1 cellular context compared by ENCODE assay signal in the genomic region with DNA sequence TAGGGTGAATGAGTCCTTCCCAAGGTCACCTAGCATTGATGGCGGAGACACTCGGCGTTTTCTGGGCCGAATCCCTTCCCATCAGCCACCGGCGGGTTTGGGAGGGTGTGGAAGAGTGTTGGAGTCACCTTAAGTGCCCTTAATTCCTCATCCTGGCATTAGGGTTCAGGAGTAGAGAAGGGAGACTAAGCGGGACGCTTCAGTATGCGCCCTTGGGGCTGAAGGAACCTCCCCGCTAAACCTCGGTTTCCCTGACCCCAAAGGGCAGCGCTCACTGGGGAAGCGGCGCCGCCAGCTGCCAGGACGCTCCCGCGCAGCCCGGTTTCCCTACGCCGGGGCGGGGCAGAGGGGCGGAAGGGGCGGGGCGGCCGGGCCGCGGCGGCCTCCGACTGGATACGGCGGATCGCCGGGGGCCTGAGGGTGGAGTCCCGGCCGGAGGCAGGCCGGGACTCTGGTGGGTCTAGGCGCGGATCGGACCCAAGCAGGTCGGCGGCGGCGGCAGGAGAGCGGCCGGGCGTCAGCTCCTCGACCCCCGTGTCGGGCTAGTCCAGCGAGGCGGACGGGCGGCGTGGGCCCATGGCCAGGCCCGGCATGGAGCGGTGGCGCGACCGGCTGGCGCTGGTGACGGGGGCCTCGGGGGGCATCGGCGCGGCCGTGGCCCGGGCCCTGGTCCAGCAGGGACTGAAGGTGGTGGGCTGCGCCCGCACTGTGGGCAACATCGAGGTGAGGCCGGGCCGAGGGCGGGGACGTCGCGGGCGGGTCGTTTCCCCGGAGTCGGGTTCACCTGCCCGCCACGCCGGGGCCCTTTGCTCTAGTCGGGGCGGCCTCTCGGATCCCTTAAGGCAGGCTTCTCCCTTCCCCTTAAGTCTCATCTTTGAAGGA.
TF ChIP-seq lines count a peak whose summit lies in the region.

A gene with protein sequence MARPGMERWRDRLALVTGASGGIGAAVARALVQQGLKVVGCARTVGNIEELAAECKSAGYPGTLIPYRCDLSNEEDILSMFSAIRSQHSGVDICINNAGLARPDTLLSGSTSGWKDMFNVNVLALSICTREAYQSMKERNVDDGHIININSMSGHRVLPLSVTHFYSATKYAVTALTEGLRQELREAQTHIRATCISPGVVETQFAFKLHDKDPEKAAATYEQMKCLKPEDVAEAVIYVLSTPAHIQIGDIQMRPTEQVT (plus strand): TSS at position 446 of the 882 bp plus-strand sequence. CDS start 131 bp downstream, at position 577.

TF ChIP-seq in K562, 482 proteins besides CTCF, POLR2A, EP300 and RAD21 (continued from another document):
- TF ChIP-seq, protein P1, sequence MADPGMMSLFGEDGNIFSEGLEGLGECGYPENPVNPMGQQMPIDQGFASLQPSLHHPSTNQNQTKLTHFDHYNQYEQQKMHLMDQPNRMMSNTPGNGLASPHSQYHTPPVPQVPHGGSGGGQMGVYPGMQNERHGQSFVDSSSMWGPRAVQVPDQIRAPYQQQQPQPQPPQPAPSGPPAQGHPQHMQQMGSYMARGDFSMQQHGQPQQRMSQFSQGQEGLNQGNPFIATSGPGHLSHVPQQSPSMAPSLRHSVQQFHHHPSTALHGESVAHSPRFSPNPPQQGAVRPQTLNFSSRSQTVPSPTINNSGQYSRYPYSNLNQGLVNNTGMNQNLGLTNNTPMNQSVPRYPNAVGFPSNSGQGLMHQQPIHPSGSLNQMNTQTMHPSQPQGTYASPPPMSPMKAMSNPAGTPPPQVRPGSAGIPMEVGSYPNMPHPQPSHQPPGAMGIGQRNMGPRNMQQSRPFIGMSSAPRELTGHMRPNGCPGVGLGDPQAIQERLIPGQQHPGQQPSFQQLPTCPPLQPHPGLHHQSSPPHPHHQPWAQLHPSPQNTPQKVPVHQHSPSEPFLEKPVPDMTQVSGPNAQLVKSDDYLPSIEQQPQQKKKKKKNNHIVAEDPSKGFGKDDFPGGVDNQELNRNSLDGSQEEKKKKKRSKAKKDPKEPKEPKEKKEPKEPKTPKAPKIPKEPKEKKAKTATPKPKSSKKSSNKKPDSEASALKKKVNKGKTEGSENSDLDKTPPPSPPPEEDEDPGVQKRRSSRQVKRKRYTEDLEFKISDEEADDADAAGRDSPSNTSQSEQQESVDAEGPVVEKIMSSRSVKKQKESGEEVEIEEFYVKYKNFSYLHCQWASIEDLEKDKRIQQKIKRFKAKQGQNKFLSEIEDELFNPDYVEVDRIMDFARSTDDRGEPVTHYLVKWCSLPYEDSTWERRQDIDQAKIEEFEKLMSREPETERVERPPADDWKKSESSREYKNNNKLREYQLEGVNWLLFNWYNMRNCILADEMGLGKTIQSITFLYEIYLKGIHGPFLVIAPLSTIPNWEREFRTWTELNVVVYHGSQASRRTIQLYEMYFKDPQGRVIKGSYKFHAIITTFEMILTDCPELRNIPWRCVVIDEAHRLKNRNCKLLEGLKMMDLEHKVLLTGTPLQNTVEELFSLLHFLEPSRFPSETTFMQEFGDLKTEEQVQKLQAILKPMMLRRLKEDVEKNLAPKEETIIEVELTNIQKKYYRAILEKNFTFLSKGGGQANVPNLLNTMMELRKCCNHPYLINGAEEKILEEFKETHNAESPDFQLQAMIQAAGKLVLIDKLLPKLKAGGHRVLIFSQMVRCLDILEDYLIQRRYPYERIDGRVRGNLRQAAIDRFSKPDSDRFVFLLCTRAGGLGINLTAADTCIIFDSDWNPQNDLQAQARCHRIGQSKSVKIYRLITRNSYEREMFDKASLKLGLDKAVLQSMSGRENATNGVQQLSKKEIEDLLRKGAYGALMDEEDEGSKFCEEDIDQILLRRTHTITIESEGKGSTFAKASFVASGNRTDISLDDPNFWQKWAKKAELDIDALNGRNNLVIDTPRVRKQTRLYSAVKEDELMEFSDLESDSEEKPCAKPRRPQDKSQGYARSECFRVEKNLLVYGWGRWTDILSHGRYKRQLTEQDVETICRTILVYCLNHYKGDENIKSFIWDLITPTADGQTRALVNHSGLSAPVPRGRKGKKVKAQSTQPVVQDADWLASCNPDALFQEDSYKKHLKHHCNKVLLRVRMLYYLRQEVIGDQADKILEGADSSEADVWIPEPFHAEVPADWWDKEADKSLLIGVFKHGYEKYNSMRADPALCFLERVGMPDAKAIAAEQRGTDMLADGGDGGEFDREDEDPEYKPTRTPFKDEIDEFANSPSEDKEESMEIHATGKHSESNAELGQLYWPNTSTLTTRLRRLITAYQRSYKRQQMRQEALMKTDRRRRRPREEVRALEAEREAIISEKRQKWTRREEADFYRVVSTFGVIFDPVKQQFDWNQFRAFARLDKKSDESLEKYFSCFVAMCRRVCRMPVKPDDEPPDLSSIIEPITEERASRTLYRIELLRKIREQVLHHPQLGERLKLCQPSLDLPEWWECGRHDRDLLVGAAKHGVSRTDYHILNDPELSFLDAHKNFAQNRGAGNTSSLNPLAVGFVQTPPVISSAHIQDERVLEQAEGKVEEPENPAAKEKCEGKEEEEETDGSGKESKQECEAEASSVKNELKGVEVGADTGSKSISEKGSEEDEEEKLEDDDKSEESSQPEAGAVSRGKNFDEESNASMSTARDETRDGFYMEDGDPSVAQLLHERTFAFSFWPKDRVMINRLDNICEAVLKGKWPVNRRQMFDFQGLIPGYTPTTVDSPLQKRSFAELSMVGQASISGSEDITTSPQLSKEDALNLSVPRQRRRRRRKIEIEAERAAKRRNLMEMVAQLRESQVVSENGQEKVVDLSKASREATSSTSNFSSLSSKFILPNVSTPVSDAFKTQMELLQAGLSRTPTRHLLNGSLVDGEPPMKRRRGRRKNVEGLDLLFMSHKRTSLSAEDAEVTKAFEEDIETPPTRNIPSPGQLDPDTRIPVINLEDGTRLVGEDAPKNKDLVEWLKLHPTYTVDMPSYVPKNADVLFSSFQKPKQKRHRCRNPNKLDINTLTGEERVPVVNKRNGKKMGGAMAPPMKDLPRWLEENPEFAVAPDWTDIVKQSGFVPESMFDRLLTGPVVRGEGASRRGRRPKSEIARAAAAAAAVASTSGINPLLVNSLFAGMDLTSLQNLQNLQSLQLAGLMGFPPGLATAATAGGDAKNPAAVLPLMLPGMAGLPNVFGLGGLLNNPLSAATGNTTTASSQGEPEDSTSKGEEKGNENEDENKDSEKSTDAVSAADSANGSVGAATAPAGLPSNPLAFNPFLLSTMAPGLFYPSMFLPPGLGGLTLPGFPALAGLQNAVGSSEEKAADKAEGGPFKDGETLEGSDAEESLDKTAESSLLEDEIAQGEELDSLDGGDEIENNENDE (IDR thresholded peaks at IDR 0.05; ENCODE audit: low read depth, low read length): no peak
- TF ChIP-seq HNRNPL (IDR thresholded peaks at IDR 0.05; ENCODE audit: low read depth, low read length) (peak; percentile 58; the same call in 1 of the 2 replicates), GTF2F1 (IDR thresholded peaks at IDR 0.05; ENCODE audit: low read depth, low read length) (no peak), FOXA1 (IDR thresholded peaks at IDR 0.05; ENCODE audit: borderline replicate concordance) (no peak), COPS2 (conservative IDR thresholded peaks at IDR 0.05) (no peak), NFRKB (IDR thresholded peaks at IDR 0.05; ENCODE audit: low read depth) (peak; percentile 28; the same call in 1 of the 2 replicates), HNRNPLL (IDR thresholded peaks at IDR 0.05; ENCODE audit: low read depth, low read length, poor library complexity, severe bottlenecking) (no peak), CAMTA2 (CRISPR knock-in tag; conservative IDR thresholded peaks at IDR 0.05) (no peak), SPI1 (IDR thresholded peaks at IDR 0.05; ENCODE audit: borderline replicate concordance, low read depth, low read length) (0 out of 2 replicates have a peak, but pooled peaks have one; percentile 14), SAP30 (IDR thresholded peaks at IDR 0.05; ENCODE audit: borderline replicate concordance, insufficient read depth, low read depth, low read length, poor library complexity, severe bottlenecking) (peak; percentile 33), KLF10 (CRISPR knock-in tag; IDR thresholded peaks at IDR 0.05) (no peak), HDAC3 (IDR thresholded peaks at IDR 0.05; ENCODE audit: borderline replicate concordance, partially characterized antibody) (no peak), NONO (IDR thresholded peaks at IDR 0.05; ENCODE audit: low read depth in 2 of 2, low read length in 1 of 2) (peak; percentile 38 to 64; a peak in 2 of 4 replicates), FOXA3 (CRISPR knock-in tag; conservative IDR thresholded peaks at IDR 0.05 in 1 of 2, IDR thresholded peaks at IDR 0.05 in 1 of 2) (no peak), FUS (optimal IDR thresholded peaks at IDR 0.05; ENCODE audit: low read depth, low read length) (no peak), CTBP1 (IDR thresholded peaks at IDR 0.05; ENCODE audit: borderline replicate concordance) (0 out of 2 replicates have a peak, but pooled peaks have one; percentile 38), EWSR1 (IDR thresholded peaks at IDR 0.05; ENCODE audit: borderline replicate concordance, low read depth, partially characterized antibody) (no peak), NR2F6 (CRISPR knock-in tag; IDR thresholded peaks at IDR 0.05) (0 out of 2 replicates have a peak, but pooled peaks have one; percentile 60), TAF15 (IDR thresholded peaks at IDR 0.05; ENCODE audit: low read depth, low read length) (no peak), NCOR1 (IDR thresholded peaks at IDR 0.05) (no peak)
- TF ChIP-seq, protein P2, sequence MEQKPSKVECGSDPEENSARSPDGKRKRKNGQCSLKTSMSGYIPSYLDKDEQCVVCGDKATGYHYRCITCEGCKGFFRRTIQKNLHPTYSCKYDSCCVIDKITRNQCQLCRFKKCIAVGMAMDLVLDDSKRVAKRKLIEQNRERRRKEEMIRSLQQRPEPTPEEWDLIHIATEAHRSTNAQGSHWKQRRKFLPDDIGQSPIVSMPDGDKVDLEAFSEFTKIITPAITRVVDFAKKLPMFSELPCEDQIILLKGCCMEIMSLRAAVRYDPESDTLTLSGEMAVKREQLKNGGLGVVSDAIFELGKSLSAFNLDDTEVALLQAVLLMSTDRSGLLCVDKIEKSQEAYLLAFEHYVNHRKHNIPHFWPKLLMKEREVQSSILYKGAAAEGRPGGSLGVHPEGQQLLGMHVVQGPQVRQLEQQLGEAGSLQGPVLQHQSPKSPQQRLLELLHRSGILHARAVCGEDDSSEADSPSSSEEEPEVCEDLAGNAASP (IDR thresholded peaks at IDR 0.05): no peak; the same call in 1 of the 2 replicates
- TF ChIP-seq, protein P3, sequence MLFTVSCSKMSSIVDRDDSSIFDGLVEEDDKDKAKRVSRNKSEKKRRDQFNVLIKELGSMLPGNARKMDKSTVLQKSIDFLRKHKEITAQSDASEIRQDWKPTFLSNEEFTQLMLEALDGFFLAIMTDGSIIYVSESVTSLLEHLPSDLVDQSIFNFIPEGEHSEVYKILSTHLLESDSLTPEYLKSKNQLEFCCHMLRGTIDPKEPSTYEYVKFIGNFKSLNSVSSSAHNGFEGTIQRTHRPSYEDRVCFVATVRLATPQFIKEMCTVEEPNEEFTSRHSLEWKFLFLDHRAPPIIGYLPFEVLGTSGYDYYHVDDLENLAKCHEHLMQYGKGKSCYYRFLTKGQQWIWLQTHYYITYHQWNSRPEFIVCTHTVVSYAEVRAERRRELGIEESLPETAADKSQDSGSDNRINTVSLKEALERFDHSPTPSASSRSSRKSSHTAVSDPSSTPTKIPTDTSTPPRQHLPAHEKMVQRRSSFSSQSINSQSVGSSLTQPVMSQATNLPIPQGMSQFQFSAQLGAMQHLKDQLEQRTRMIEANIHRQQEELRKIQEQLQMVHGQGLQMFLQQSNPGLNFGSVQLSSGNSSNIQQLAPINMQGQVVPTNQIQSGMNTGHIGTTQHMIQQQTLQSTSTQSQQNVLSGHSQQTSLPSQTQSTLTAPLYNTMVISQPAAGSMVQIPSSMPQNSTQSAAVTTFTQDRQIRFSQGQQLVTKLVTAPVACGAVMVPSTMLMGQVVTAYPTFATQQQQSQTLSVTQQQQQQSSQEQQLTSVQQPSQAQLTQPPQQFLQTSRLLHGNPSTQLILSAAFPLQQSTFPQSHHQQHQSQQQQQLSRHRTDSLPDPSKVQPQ (CRISPR knock-in tag; IDR thresholded peaks at IDR 0.05; ENCODE audit: borderline replicate concordance): no peak
- TF ChIP-seq, protein P4, sequence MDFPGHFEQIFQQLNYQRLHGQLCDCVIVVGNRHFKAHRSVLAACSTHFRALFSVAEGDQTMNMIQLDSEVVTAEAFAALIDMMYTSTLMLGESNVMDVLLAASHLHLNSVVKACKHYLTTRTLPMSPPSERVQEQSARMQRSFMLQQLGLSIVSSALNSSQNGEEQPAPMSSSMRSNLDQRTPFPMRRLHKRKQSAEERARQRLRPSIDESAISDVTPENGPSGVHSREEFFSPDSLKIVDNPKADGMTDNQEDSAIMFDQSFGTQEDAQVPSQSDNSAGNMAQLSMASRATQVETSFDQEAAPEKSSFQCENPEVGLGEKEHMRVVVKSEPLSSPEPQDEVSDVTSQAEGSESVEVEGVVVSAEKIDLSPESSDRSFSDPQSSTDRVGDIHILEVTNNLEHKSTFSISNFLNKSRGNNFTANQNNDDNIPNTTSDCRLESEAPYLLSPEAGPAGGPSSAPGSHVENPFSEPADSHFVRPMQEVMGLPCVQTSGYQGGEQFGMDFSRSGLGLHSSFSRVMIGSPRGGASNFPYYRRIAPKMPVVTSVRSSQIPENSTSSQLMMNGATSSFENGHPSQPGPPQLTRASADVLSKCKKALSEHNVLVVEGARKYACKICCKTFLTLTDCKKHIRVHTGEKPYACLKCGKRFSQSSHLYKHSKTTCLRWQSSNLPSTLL (IDR thresholded peaks at IDR 0.05): no peak
- TF ChIP-seq, protein P5, sequence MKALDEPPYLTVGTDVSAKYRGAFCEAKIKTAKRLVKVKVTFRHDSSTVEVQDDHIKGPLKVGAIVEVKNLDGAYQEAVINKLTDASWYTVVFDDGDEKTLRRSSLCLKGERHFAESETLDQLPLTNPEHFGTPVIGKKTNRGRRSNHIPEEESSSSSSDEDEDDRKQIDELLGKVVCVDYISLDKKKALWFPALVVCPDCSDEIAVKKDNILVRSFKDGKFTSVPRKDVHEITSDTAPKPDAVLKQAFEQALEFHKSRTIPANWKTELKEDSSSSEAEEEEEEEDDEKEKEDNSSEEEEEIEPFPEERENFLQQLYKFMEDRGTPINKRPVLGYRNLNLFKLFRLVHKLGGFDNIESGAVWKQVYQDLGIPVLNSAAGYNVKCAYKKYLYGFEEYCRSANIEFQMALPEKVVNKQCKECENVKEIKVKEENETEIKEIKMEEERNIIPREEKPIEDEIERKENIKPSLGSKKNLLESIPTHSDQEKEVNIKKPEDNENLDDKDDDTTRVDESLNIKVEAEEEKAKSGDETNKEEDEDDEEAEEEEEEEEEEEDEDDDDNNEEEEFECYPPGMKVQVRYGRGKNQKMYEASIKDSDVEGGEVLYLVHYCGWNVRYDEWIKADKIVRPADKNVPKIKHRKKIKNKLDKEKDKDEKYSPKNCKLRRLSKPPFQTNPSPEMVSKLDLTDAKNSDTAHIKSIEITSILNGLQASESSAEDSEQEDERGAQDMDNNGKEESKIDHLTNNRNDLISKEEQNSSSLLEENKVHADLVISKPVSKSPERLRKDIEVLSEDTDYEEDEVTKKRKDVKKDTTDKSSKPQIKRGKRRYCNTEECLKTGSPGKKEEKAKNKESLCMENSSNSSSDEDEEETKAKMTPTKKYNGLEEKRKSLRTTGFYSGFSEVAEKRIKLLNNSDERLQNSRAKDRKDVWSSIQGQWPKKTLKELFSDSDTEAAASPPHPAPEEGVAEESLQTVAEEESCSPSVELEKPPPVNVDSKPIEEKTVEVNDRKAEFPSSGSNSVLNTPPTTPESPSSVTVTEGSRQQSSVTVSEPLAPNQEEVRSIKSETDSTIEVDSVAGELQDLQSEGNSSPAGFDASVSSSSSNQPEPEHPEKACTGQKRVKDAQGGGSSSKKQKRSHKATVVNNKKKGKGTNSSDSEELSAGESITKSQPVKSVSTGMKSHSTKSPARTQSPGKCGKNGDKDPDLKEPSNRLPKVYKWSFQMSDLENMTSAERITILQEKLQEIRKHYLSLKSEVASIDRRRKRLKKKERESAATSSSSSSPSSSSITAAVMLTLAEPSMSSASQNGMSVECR (CRISPR knock-in tag; IDR thresholded peaks at IDR 0.05): 0 out of 2 replicates have a peak, but pooled peaks have one; percentile 13
